Comparison of ENCODE assay signal across 18 cellular contexts in genomic region chr5:6899215-6899614, GRCh38.
A peak's percentile ranks its signal among the peaks of the same experiment; 100 is the strongest.
DNase-seq lines count a peak whose midpoint lies in the region; ATAC-seq and TF ChIP-seq lines count a peak whose summit lies in the region.
"Had no signal": no experiment of that assay in that cellular context is flagged by ENCODE, and none has a peak within 500 bp of the region (broad histone marks: within the 10 kb centered on the region; RNA-seq: fewer than 3 reads in every experiment).

No MANE protein-coding gene starts in this region.

- ATAC-seq in GM18858 (IDR thresholded peaks at IDR 0.05; ENCODE audit: unreplicated experiment), result no peak
- ATAC-seq in HG02885 (IDR thresholded peaks at IDR 0.05; ENCODE audit: poor library complexity, unreplicated experiment), result no peak
- ATAC-seq: GM23338 had no signal

- H3K4me3 ChIP-seq in epithelial cell of proximal tubule (ENCODE audit: low read depth, low read length), result no peak overlapping the region
- H3K4me3 ChIP-seq: BLaER1 treated with 17β-estradiol and CSF1 and Interleukin-3, amounts not matched to agents 10 nM and 100 nM; GM23338; PC-9 had no signal

- peak; percentile 60 for DNase-seq in DMS153 treated with DMSO at 0.1 percent for 48 hours (lab: John Stamatoyannopoulos, UW; ENCODE audit: unreplicated experiment)
- DNase-seq in M059J (ENCODE audit: low read depth), result peak; percentile 9
- DNase-seq in epithelial cell of proximal tubule (ENCODE audit: low read depth), result peak; percentile 9
- peak; percentile 14 for DNase-seq in renal cortical epithelial cell (ENCODE audit: low read depth)
- DNase-seq in activated CD8-positive, alpha-beta memory T cell treated with anti-CD3 and anti-CD28 coated beads, Interleukin-2, amount 50 U/mL, for 4 hours, result no peak
- DNase-seq: activated CD4-positive, alpha-beta T cell treated with anti-CD3 and anti-CD28 coated beads, Interleukin-2, amount 50 U/mL, for 1 hour; activated T-cell treated with anti-CD3 and anti-CD28 coated beads, Interleukin-2, amount 50 U/mL, for 1 hour; brain microvascular endothelial cell; dermis blood vessel endothelial cell; erythroblast; KG1; NCI-H1417 treated with DMSO at 0.1 percent for 48 hours; PC-9; stimulated activated CD4-positive, alpha-beta T cell treated with anti-CD3 and anti-CD28 coated beads, Interleukin-2, amount 100 ng/mL, for 48 hours had no signal

- TF ChIP-seq CTCF in epithelial cell of proximal tubule (conservative IDR thresholded peaks at IDR 0.05; ENCODE audit: low read depth, low read length), result no peak
